In the genomic region with DNA sequence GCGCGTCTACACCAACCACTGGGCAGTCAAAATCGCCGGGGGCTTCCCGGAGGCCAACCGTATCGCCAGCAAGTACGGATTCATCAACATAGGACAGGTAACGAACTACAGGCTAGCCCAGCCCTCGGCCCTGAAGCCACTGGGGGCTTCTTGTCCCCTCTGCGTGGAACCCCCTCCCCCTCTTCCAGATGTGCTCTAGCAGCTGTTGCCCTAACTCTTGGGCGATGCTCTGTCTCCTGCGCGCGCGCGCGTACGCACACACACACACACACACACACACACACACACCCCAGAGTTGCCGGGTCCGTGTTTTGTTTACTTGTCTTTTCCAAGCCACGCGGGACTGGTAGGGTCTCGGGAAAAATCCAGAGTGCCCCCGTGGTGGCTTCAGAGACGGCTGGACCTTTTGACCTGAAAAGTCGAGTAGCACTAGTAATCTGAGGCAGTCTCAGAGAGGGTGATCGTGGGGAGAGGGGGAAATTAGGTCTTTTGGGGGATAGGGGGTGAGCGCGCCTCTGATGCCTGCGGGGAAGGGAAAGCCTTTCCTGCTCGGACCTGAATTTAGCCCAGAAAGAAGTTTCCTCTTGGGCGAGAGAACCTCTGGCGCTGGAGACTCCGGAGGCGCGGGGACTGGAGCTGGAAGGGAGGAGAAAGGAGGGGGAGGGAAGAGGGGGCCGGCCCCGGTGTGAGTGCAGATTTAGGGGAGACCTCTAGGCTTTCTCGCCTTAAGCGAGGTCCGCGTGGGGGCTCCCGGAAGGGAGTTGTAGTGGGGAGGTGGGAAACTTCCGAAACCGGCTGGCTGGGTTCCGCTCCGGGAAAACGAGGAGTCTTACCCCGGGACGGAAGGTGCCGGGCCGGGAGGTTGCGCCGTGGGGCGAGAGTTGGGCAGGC, we compare ENCODE assay signal across 8 cellular contexts. TPM values are rescaled to one million over a fixed set of nuclear protein-coding genes. Genes with fewer than 3 reads are reported as not detected.
DNase-seq lines count a peak whose midpoint lies in the region; ATAC-seq and TF ChIP-seq lines count a peak whose summit lies in the region.

No MANE protein-coding gene starts in this region.

- H3K27ac ChIP-seq in PC-3 (ENCODE audit: low read length), result no peak overlapping the region
- H3K27ac ChIP-seq in gastrocnemius medialis, result peak overlapping the region; percentile 68 to 79 (median 75)

- intact Hi-C loops in PC-3 (cut with micrococcal nuclease), result no loop called here
- intact Hi-C loops in gastrocnemius medialis (cut with DNase I; ENCODE audit: low total_unique reads), result no loop called here

- H3K4me1 ChIP-seq in PC-3 (ENCODE audit: insufficient read depth, low read length) (no peaks in the 10 kb centered on the region), iPS-15b (ENCODE audit: control insufficient read depth, insufficient read depth, low read length) (peaks cover 21% of the 10 kb centered on the region), gastrocnemius medialis (peaks cover 14 to 30% of the 10 kb centered on the region in 2 donors)

- no peak for TF ChIP-seq CTCF in GM13976 (IDR thresholded peaks at IDR 0.05; ENCODE audit: borderline replicate concordance, control extremely low read depth, extremely low read depth, insufficient read depth, missing control alignments)
- no peak for TF ChIP-seq CTCF in PC-3 (conservative IDR thresholded peaks at IDR 0.05; ENCODE audit: low read depth, low read length)
- no peak for TF ChIP-seq CTCF in astrocyte of the spinal cord (IDR thresholded peaks at IDR 0.05; ENCODE audit: low read depth, low read length)
- TF ChIP-seq CTCF in gastrocnemius medialis (IDR thresholded peaks at IDR 0.05 in 4 of 5, conservative IDR thresholded peaks at IDR 0.05 in 1 of 5), result no peak

- H3F3A ChIP-seq in PC-3 (ENCODE audit: low read length, unreplicated experiment), result no peaks in the 10 kb centered on the region

- H3K36me3 ChIP-seq in PC-3 (ENCODE audit: low read depth, low read length) (no peaks in the 10 kb centered on the region), iPS-15b (ENCODE audit: control insufficient read depth, insufficient read depth, low read length) (no peaks in the 10 kb centered on the region), gastrocnemius medialis (no peaks in the 10 kb centered on the region)

- POLR2A ChIA-PET in PC-3 (lab: Charles Lee; ENCODE audit: unreplicated experiment), result no interaction called here

- ATAC-seq in PC-3 (no peak), gastrocnemius medialis (no peak), HG03571 (IDR thresholded peaks at IDR 0.05; ENCODE audit: unreplicated experiment) (no peak), HG03469 (IDR thresholded peaks at IDR 0.05; ENCODE audit: unreplicated experiment) (no peak)

- H3K9ac ChIP-seq in PC-3 (ENCODE audit: low read length) (no peak overlapping the region), iPS-15b (ENCODE audit: low read depth, low read length) (peak overlapping the region; percentile 62)

- TF ChIP-seq POLR2A in gastrocnemius medialis (IDR thresholded peaks at IDR 0.05), result no peak

- H3K27me3 ChIP-seq in PC-3 (ENCODE audit: low read length), result peaks cover 22% of the 10 kb centered on the region
- peaks cover 32% of the 10 kb centered on the region for H3K27me3 ChIP-seq in iPS-15b (ENCODE audit: control insufficient read depth, insufficient read depth, low read length)
- peaks cover 0 to 11% (median 10%) of the 10 kb centered on the region in 3 donors for H3K27me3 ChIP-seq in gastrocnemius medialis

- no peaks in the 10 kb centered on the region for H4K20me1 ChIP-seq in PC-3 (ENCODE audit: low read length)

- H2AFZ ChIP-seq in PC-3 (ENCODE audit: low read length), result no peak overlapping the region

- H3K9me3 ChIP-seq in PC-3 (ENCODE audit: low read length) (no peaks in the 10 kb centered on the region), iPS-15b (ENCODE audit: control insufficient read depth, insufficient read depth, low read length) (no peaks in the 10 kb centered on the region), gastrocnemius medialis (no peaks in the 10 kb centered on the region)

- in situ Hi-C loops in GM13976 (cut with MboI; ENCODE audit: low sequenced_read_pairs, unreplicated experiment), result no loop called here
- in situ Hi-C loops in astrocyte of the spinal cord (cut with HindIII; ENCODE audit: low sequenced_read_pairs), result no loop called here
- in situ Hi-C loops in gastrocnemius medialis (cut with MboI; ENCODE audit: low sequenced_read_pairs in 4 of 4), result no loop called here

- no peaks in the 10 kb centered on the region for H3K9me2 ChIP-seq in PC-3 (replicated peaks; ENCODE audit: low read length)

- BruUV-seq in PC-3 (replicated peaks; lab: Mats Ljungman, UMichigan), result no TSS peak

- H3K79me2 ChIP-seq in PC-3 (ENCODE audit: low read length), result no peaks in the 10 kb centered on the region

- H3K4me2 ChIP-seq in PC-3 (ENCODE audit: low read length), result peak overlapping the region; percentile 89

- DNase-seq in GM13976 (ENCODE audit: low spot score) (peak; percentile 36), PC-3 (no peak), astrocyte of the spinal cord (ENCODE audit: low read depth, low spot score) (peak; percentile 55), gastrocnemius medialis (no peak)
- DNase-seq in effector CD8-positive, alpha-beta T cell (lab: John Stamatoyannopoulos, UW), result no peak

- peak overlapping the region; percentile 72 for H3K4me3 ChIP-seq in PC-3 (ENCODE audit: low read length)
- H3K4me3 ChIP-seq in astrocyte of the spinal cord (ENCODE audit: low read depth, low read length), result peak overlapping the region; percentile 71
- H3K4me3 ChIP-seq in iPS-15b (ENCODE audit: low read depth, low read length), result peak overlapping the region; percentile 64
- peak overlapping the region; percentile 66 to 83 (median 80) for H3K4me3 ChIP-seq in gastrocnemius medialis

- CTCF ChIA-PET in PC-3 (lab: Charles Lee), result no interaction called here

RNA-seq across cellular contexts. Expression of gene PCSK5, which starts 1.0 kb away (rescaled TPM):
- total RNA-seq in PC-3 (2014; rRNA removed), result not detected in 2 replicates
- total RNA-seq in gastrocnemius medialis, result 1 to 10 TPM; 1.3 to 8.3 (median 3.2) TPM

Comparison
In these comparisons a context has a peak if more than half of its experiments do, and no peak if none do; other contexts are left out.
1. DNase-seq: peak in GM13976 (single experiment) and astrocyte of the spinal cord (single experiment); none in PC-3 (single experiment), gastrocnemius medialis (0 of 2) and effector CD8-positive, alpha-beta T cell (single experiment).
2. Peak in every context shown above with its lines, with median percentiles within 50 percentile points of each other: H3K4me3 ChIP-seq.